31 cellular contexts compared by ENCODE assay signal in genomic region chr6:165915022-165915770, GRCh38.
"Had no signal": no experiment of that assay in that cellular context is flagged by ENCODE, and none has a peak within 500 bp of the region (broad histone marks: within the 10 kb centered on the region; RNA-seq: fewer than 3 reads in every experiment).

No MANE protein-coding gene starts in this region.

- ATAC-seq: activated CD4-positive, CD25-positive, alpha-beta regulatory T cell treated with anti-CD3 and anti-CD28 coated beads, Interleukin-2, amount 50 U/mL, for 24 hours; activated CD8-positive, alpha-beta T cell treated with anti-CD3 and anti-CD28 coated beads for 36 hours; activated T-cell treated with anti-CD3 and anti-CD28 coated beads, Interleukin-2, amount 50 U/mL, for 4 hours; activated T-helper 17 cell treated with anti-CD3 and anti-CD28 coated beads, Interleukin-2, amount 50 U/mL, for 72 hours; effector memory CD8-positive, alpha-beta T cell; foreskin keratinocyte; gastrocnemius medialis; heart left ventricle; T-helper 17 cell had no signal

- H3K9me3 ChIP-seq: esophagus muscularis mucosa, gastrocnemius medialis, heart left ventricle had no signal

- H3K27ac ChIP-seq: brain microvascular endothelial cell, esophagus muscularis mucosa, foreskin keratinocyte, gastrocnemius medialis, heart left ventricle, WERI-Rb-1 had no signal

- H3K4me3 ChIP-seq: esophagus muscularis mucosa, gastrocnemius medialis, heart left ventricle had no signal

- FAIRE-seq: astrocyte, bronchial epithelial cell had no signal

- H3K36me3 ChIP-seq: brain microvascular endothelial cell, esophagus muscularis mucosa, gastrocnemius medialis, heart left ventricle, WERI-Rb-1 had no signal

- H3K27me3 ChIP-seq: brain microvascular endothelial cell, esophagus muscularis mucosa, foreskin keratinocyte, gastrocnemius medialis had no signal

- H3K4me1 ChIP-seq: foreskin keratinocyte, gastrocnemius medialis, heart left ventricle had no signal

- DNase-seq: activated B cell treated with CpG ODN at 0.5 μM for 24 hours; activated CD4-positive, alpha-beta T cell treated with anti-CD3 and anti-CD28 coated beads for 48 hours; activated CD4-positive, alpha-beta T cell treated with anti-CD3 and anti-CD28 coated beads, Interleukin-2, amount 50 U/mL, for 1 hour; activated CD4-positive, alpha-beta T cell treated with anti-CD3 and anti-CD28 coated beads, Interleukin-2, amount 50 U/mL, for 48 hours; activated CD8-positive, alpha-beta memory T cell treated with anti-CD3 and anti-CD28 coated beads for 24 hours; activated CD8-positive, alpha-beta T cell treated with anti-CD3 and anti-CD28 coated beads for 36 hours; activated effector memory CD4-positive, alpha-beta T cell treated with Interleukin-2 at 50 U/mL for 16 hours; activated gamma-delta T cell treated with Interleukin-2 at 50 U/mL for 16 hours; activated naive CD4-positive, alpha-beta T cell treated with anti-CD3 and anti-CD28 coated beads, Interleukin-2, amount 50 U/mL, for 16 hours; activated naive CD4-positive, alpha-beta T cell treated with Interleukin-2 at 50 U/mL for 16 hours; activated T-cell treated with anti-CD3 and anti-CD28 coated beads, Interleukin-2, amount 50 U/mL, for 4 hours; amniotic stem cell; anterior cingulate cortex; brain microvascular endothelial cell; cortex of kidney; dermis blood vessel endothelial cell; effector CD4-positive, alpha-beta T cell; effector memory CD8-positive, alpha-beta T cell; erythroblast; foreskin keratinocyte; gastrocnemius medialis; glutamatergic neuron; heart left ventricle; T-helper 17 cell; T1000; WERI-Rb-1 had no signal
